10 cellular contexts compared by ENCODE assay signal in genomic region chr2:13046557-13047165, GRCh38.
DNase-seq lines count a peak whose midpoint lies in the region; ATAC-seq and TF ChIP-seq lines count a peak whose summit lies in the region.
"Had no signal": no experiment of that assay in that cellular context is flagged by ENCODE, and none has a peak within 500 bp of the region (broad histone marks: within the 10 kb centered on the region; RNA-seq: fewer than 3 reads in every experiment).

No MANE protein-coding gene starts in this region.

- ATAC-seq in GM21390 (IDR thresholded peaks at IDR 0.05; ENCODE audit: unreplicated experiment): no peak
- ATAC-seq in GM18520 (IDR thresholded peaks at IDR 0.05; ENCODE audit: unreplicated experiment): no peak
- ATAC-seq in GM18858 (IDR thresholded peaks at IDR 0.05; ENCODE audit: unreplicated experiment): no peak

- TF ChIP-seq CTCF in A673 (conservative IDR thresholded peaks at IDR 0.05; ENCODE audit: low read depth, low read length) (peak; percentile 62), GM13977 (IDR thresholded peaks at IDR 0.05; ENCODE audit: extremely low read depth, insufficient read depth, missing control alignments) (peak; percentile 40), foreskin fibroblast (IDR thresholded peaks at IDR 0.05; ENCODE audit: low read depth, low read length) (peak; percentile 12)

- no peaks in the 10 kb centered on the region for H3K9me3 ChIP-seq in A673 (ENCODE audit: low read depth, low read length, poor library complexity, severe bottlenecking)

- peaks cover 2% of the 10 kb centered on the region for H3K27me3 ChIP-seq in A673 (replicated peaks; ENCODE audit: insufficient read depth, low read depth, low read length, poor library complexity)

- peaks cover 6% of the 10 kb centered on the region for H3K4me1 ChIP-seq in A673 (ENCODE audit: insufficient read depth, low read length, poor library complexity, severe bottlenecking)

- POLR2A ChIA-PET in A673 (lab: Charles Lee; ENCODE audit: low non-redundant PET): no interaction called here

- CTCF ChIA-PET in A673 (lab: Charles Lee): interaction anchor here (0.6 kb wide), 1 partner anchor 1857 kb away, joined by 3 read pairs; no protein-coding TSS in a partner anchor

- no TSS peak for BruUV-seq in A673 (replicated peaks; lab: Mats Ljungman, UMichigan)

- H3K36me3 ChIP-seq in A673 (ENCODE audit: insufficient read depth, low read length, poor library complexity, severe bottlenecking): no peaks in the 10 kb centered on the region

- in situ Hi-C loops in GM13977 (cut with MboI; ENCODE audit: low pct_unique_long_range_greater_than_20kb, low sequenced_read_pairs, unreplicated experiment): no loop called here

- intact Hi-C loops in A673 (cut with micrococcal nuclease; ENCODE audit: unreplicated experiment): no loop called here

- DNase-seq in A673 (ENCODE audit: low spot score) (peak; percentile 37), GM13977 (ENCODE audit: low spot score) (no peak), RPMI7951 (ENCODE audit: low read depth) (peak; percentile 9), foreskin fibroblast (peak in 1 of 2 donors; percentile 24), glomerular visceral epithelial cell (ENCODE audit: extremely low spot score) (no peak)
- DNase-seq: activated CD4-positive, alpha-beta T cell treated with anti-CD3 and anti-CD28 coated beads, Interleukin-2, amount 50 U/mL, for 4 hours; foreskin melanocyte had no signal

- no peak overlapping the region for H3K27ac ChIP-seq in A673 (ENCODE audit: low read depth, low read length, poor library complexity, severe bottlenecking)

- no peak overlapping the region for H3K4me3 ChIP-seq in A673 (ENCODE audit: low read depth, low read length, poor library complexity, severe bottlenecking)
- no peak overlapping the region for H3K4me3 ChIP-seq in foreskin fibroblast (ENCODE audit: low read depth in 1 of 2, low read length in 2 of 2)

Comparison
In these comparisons a context has a peak if more than half of its experiments do, and no peak if none do; other contexts are left out.
1. DNase-seq: peak in A673 (single experiment) and RPMI7951 (single experiment); none in GM13977 (single experiment) and glomerular visceral epithelial cell (single experiment).
2. CTCF ChIP-seq: peak in every context shown above with its lines; median percentile 62 in A673; 40 in GM13977; 12 in foreskin fibroblast.